9 cellular contexts compared by ENCODE assay signal in the genomic region with DNA sequence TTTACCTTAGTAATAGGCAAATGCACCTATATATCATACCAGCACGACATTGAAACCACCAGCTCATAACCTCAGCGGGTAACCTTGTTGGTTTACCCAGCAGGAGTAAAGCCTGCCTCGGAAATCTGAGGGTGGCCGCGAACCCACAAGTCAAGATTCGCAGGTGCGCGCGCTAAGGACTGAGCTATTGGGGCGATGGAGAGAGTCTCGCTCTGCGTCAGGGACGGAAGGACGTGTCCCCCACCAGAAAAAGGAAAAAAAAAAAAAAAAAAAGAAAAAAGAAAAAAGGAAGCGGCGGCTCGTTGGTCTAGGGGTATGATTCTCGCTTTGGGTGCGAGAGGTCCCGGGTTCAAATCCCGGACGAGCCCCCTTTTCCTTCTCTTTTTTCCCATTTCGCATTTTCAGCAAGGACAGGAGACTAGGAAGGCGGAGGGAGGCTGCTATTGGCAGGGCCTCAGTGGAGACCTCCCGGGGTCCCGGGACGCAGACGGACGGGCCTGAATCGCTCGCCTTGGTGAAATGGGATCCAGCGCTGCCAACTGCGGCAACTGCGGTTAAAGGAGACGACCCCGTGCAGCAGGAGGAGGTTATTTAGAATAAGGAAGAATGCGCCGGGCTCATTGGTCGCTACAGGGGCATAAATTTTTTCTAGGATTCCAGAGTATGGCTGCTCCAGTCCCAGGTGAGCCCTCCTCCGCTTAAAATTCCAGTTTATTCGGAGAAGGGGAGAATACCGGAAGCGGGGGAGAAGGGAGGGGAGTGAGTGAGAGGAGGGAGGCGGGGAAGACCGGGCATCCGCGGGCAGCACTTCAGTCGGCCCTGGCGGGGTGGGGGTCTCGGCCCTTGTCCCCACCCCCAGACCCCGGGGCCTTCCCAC. TPM values are rescaled to one million over a fixed set of nuclear protein-coding genes. Genes with fewer than 3 reads are reported as not detected.
DNase-seq lines count a peak whose midpoint lies in the region; ATAC-seq and FAIRE-seq lines count a peak whose summit lies in the region.
"Had no signal": no experiment of that assay in that cellular context is flagged by ENCODE, and none has a peak within 500 bp of the region (broad histone marks: within the 10 kb centered on the region; RNA-seq: fewer than 3 reads in every experiment).

A gene (plus strand): TSS at position 407 of the 877 bp plus-strand sequence.

- no peak for ATAC-seq in GM21390 (IDR thresholded peaks at IDR 0.05; ENCODE audit: unreplicated experiment)

- FAIRE-seq in GM19239 (lab: Jason Lieb, UNC) = peak; percentile 83
- peak; percentile 73 for FAIRE-seq in RCC 7860 (lab: Jason Lieb, UNC)

- DNase-seq in A172 (ENCODE audit: low spot score) = peak; percentile 94
- DNase-seq in GM19239 (ENCODE audit: insufficient read length, low spot score) = no peak
- peak; percentile 90 for DNase-seq in RCC 7860 (ENCODE audit: low spot score)
- DNase-seq in activated naive CD8-positive, alpha-beta T cell treated with anti-CD3 and anti-CD28 coated beads, Interleukin-2, amount 50 U/mL, for 16 hours (ENCODE audit: low read depth, low spot score) = peak; percentile 36
- DNase-seq in islet precursor cell = peak; percentile 75
- peak; percentile 61 for DNase-seq in stimulated activated naive CD4-positive, alpha-beta T cell treated with Interleukin-2 at 50 U/mL for 16 hours (lab: John Stamatoyannopoulos, UW)
- DNase-seq in dedifferentiated amniotic fluid mesenchymal stem cell (ENCODE audit: extremely low spot score) = no peak

RNA-seq across cellular contexts. Expression of the gene that starts here (rescaled TPM):
- total RNA-seq in A172 (2014; rRNA removed; shearing (Covaris generic)) = not detected in 2 replicates
- total RNA-seq: liver had no signal

Comparison
In these comparisons a context has a peak if more than half of its experiments do, and no peak if none do; other contexts are left out.
1. Peak in DNase-seq in A172; RNA of the gene not detected or under 1 TPM.
2. DNase-seq: peak in RCC 7860 (single experiment), activated naive CD8-positive, alpha-beta T cell treated with anti-CD3 and anti-CD28 coated beads, Interleukin-2, amount 50 U/mL, for 16 hours (single experiment), islet precursor cell (single experiment) and stimulated activated naive CD4-positive, alpha-beta T cell treated with Interleukin-2 at 50 U/mL for 16 hours (single experiment); none in GM19239 (single experiment) and dedifferentiated amniotic fluid mesenchymal stem cell (single experiment).